In the genomic region with DNA sequence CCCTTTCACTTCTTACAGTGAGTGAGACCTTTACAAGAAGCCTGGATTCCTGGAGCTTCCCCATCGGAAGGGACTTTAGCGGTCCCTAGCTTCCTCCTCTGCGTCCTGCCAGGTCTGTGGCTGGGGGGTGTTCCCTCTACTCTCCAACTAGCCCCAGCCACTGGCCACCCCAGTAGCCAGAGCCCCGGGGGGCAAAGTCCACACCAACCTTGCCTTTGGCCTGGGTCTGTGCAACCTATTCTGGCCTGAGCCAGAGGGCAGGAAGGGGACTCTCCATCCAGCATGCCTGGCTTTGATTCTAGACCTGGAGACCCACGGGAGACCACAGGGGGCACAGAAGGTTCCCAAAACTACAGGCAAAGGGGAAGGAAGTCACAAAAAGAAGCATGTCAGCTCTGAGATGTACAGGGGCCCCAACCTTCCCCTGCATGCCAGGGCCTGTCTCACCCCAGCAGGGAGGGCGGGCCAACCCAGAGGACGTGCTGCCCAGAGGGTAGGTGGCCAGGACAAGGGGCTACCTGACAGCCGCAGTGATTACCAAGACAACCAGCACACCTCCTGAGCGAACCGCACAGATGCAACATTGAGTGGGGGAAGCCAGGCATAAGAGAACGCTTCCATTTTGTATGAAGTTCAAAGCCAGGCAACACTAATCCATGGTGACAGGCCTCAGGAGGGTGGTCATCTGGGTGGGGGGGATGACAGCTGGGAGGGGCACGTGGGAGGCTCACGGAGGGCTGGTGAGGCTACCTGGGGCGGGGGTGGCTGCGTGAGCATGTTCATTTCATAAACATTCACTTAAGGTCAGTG, we compare ENCODE assay signal across 24 cellular contexts. TPM values are rescaled to one million over a fixed set of nuclear protein-coding genes. Genes with fewer than 3 reads are reported as not detected.
A peak's percentile ranks its signal among the peaks of the same experiment; 100 is the strongest.
DNase-seq lines count a peak whose midpoint lies in the region; ATAC-seq and TF ChIP-seq lines count a peak whose summit lies in the region.
"Had no signal": no experiment of that assay in that cellular context is flagged by ENCODE, and none has a peak within 500 bp of the region (broad histone marks: within the 10 kb centered on the region; RNA-seq: fewer than 3 reads in every experiment).

No MANE protein-coding gene starts in this region.

- WGBS in sigmoid colon, 2 donors = 62 to 80% methylated on average over 15 of the region's 15 CpGs

- no peak overlapping the region for H3K27ac Mint-ChIP-seq in activated naive CD8-positive, alpha-beta T cell treated with anti-CD3 and anti-CD28 coated beads for 36 hours
- no peak overlapping the region for H3K27ac Mint-ChIP-seq in natural killer cell treated with Interleukin-12 subunit alpha and Interleukin-12 subunit beta and Interleukin-15 and Interleukin-18, amount 100 ng/mL, for 72 hours

- H3K36me3 ChIP-seq in sigmoid colon = no peaks in the 10 kb centered on the region
- H3K36me3 ChIP-seq: MG63 had no signal

- H3K27me3 ChIP-seq in sigmoid colon = no peaks in the 10 kb centered on the region
- H3K27me3 ChIP-seq: MG63 had no signal

- peaks cover 5% of the 10 kb centered on the region for H3K4me1 Mint-ChIP-seq in activated naive CD8-positive, alpha-beta T cell treated with anti-CD3 and anti-CD28 coated beads for 36 hours
- peaks cover 0 to 6% of the 10 kb centered on the region in 2 donors for H3K4me1 Mint-ChIP-seq in natural killer cell treated with Interleukin-12 subunit alpha and Interleukin-12 subunit beta and Interleukin-15 and Interleukin-18, amount 100 ng/mL, for 72 hours (ENCODE audit: low read depth in 2 of 2)

- TF ChIP-seq POLR2A in sigmoid colon (IDR thresholded peaks at IDR 0.05) = no peak

- no peaks in the 10 kb centered on the region for H3K27me3 Mint-ChIP-seq in activated naive CD8-positive, alpha-beta T cell treated with anti-CD3 and anti-CD28 coated beads for 36 hours
- peaks cover 15% of the 10 kb centered on the region in 2 donors for H3K27me3 Mint-ChIP-seq in natural killer cell treated with Interleukin-12 subunit alpha and Interleukin-12 subunit beta and Interleukin-15 and Interleukin-18, amount 100 ng/mL, for 72 hours

- no peak for TF ChIP-seq CTCF in sigmoid colon (IDR thresholded peaks at IDR 0.05)

- peaks cover 0 to 3% (median 0%) of the 10 kb centered on the region in 4 donors for H3K9me3 ChIP-seq in sigmoid colon
- H3K9me3 ChIP-seq: MG63 had no signal

- TF ChIP-seq EP300 in sigmoid colon (IDR thresholded peaks at IDR 0.05) = no peak

- peak; percentile 9 for DNase-seq in SKM-1 treated with dmso at 0.1 percent for 144 hours (lab: John Stamatoyannopoulos, UW; ENCODE audit: unreplicated experiment)
- no peak for DNase-seq in SKM-1 (lab: John Stamatoyannopoulos, UW; ENCODE audit: unreplicated experiment)
- peak; percentile 2 to 22 for DNase-seq in Kasumi-1 (lab: John Stamatoyannopoulos, UW)
- DNase-seq in caudate nucleus (lab: John Stamatoyannopoulos, UW) = no peak
- peak; percentile 41 for DNase-seq in sigmoid colon
- no peak for DNase-seq in activated naive CD8-positive, alpha-beta T cell treated with anti-CD3 and anti-CD28 coated beads for 36 hours
- DNase-seq in natural killer cell treated with Interleukin-12 subunit alpha and Interleukin-12 subunit beta and Interleukin-15 and Interleukin-18, amount 100 ng/mL, for 72 hours (ENCODE audit: low spot score) = no peak
- DNase-seq: AML-193; CD8-positive, alpha-beta memory T cell; MG63; NCI-H1694 treated with DMSO at 0.1 percent for 48 hours; NCI-H2081 treated with DMSO at 0.1 percent for 48 hours; NCI-H2171 treated with DMSO at 0.1 percent for 48 hours; NCI-H524 treated with DMSO at 0.1 percent for 48 hours; PC-3; RPMI8226; SHP77 treated with DMSO at 0.1 percent for 48 hours had no signal

- H3K9me3 Mint-ChIP-seq in activated naive CD8-positive, alpha-beta T cell treated with anti-CD3 and anti-CD28 coated beads for 36 hours = no peaks in the 10 kb centered on the region
- no peaks in the 10 kb centered on the region for H3K9me3 Mint-ChIP-seq in natural killer cell treated with Interleukin-12 subunit alpha and Interleukin-12 subunit beta and Interleukin-15 and Interleukin-18, amount 100 ng/mL, for 72 hours

- H3K36me3 Mint-ChIP-seq in activated naive CD8-positive, alpha-beta T cell treated with anti-CD3 and anti-CD28 coated beads for 36 hours = no peaks in the 10 kb centered on the region
- no peaks in the 10 kb centered on the region for H3K36me3 Mint-ChIP-seq in natural killer cell treated with Interleukin-12 subunit alpha and Interleukin-12 subunit beta and Interleukin-15 and Interleukin-18, amount 100 ng/mL, for 72 hours

- no peak for ATAC-seq in HG03432 (IDR thresholded peaks at IDR 0.05; ENCODE audit: unreplicated experiment)
- no peak for ATAC-seq in natural killer cell treated with Interleukin-12 subunit alpha and Interleukin-12 subunit beta and Interleukin-15 and Interleukin-18, amount 100 ng/mL, for 72 hours
- ATAC-seq: HCT116, PC-3 had no signal

- H3K4me3 ChIP-seq in sigmoid colon = no peak overlapping the region
- H3K4me3 ChIP-seq: MG63 had no signal

- no peaks in the 10 kb centered on the region for H3K4me1 ChIP-seq in sigmoid colon

- no peak overlapping the region for H3K4me3 Mint-ChIP-seq in activated naive CD8-positive, alpha-beta T cell treated with anti-CD3 and anti-CD28 coated beads for 36 hours
- H3K4me3 Mint-ChIP-seq in natural killer cell treated with Interleukin-12 subunit alpha and Interleukin-12 subunit beta and Interleukin-15 and Interleukin-18, amount 100 ng/mL, for 72 hours = no peak overlapping the region

- intact Hi-C loops in sigmoid colon (cut with DNase I) = no loop called here

- H3K27ac ChIP-seq in caudate nucleus (ENCODE audit: low read depth, low read length) = peak overlapping the region; percentile 29
- H3K27ac ChIP-seq in sigmoid colon = no peak overlapping the region
- H3K27ac ChIP-seq: C4-2B had no signal

RNA-seq across cellular contexts. Expression of a gene that starts 52.3 kb away (rescaled TPM):
- 1 to 10 TPM; 1.1 to 7.5 (median 2.2) TPM for total RNA-seq in sigmoid colon
- 1 to 10 TPM in 1 of 3 donors, under 1 TPM in 2; under 0.01 to 1.2 (median 0.23) TPM for polyA plus RNA-seq in sigmoid colon
- total RNA-seq in activated naive CD8-positive, alpha-beta T cell treated with anti-CD3 and anti-CD28 coated beads for 36 hours = under 1 TPM; 0.87 to 0.94 TPM
- total RNA-seq in natural killer cell treated with Interleukin-12 subunit alpha and Interleukin-12 subunit beta and Interleukin-15 and Interleukin-18, amount 100 ng/mL, for 72 hours = under 1 TPM in 1 of 2 donors, not detected in 1; 0.08 TPM
- total RNA-seq: A172, Daoy, LHCN-M2, PC-3 had no signal
- polyA plus RNA-seq: AG04450; CD8-positive, alpha-beta memory T cell had no signal

Comparison
In these comparisons a context has a peak if more than half of its experiments do, and no peak if none do; other contexts are left out.
1. DNase-seq: peak in SKM-1 treated with dmso at 0.1 percent for 144 hours (single experiment), Kasumi-1 (2 of 2) and sigmoid colon (single experiment); none in SKM-1 (single experiment), caudate nucleus (0 of 61), activated naive CD8-positive, alpha-beta T cell treated with anti-CD3 and anti-CD28 coated beads for 36 hours (single experiment) and natural killer cell treated with Interleukin-12 subunit alpha and Interleukin-12 subunit beta and Interleukin-15 and Interleukin-18, amount 100 ng/mL, for 72 hours (single experiment).